28 cellular contexts compared by ENCODE assay signal in the genomic region with DNA sequence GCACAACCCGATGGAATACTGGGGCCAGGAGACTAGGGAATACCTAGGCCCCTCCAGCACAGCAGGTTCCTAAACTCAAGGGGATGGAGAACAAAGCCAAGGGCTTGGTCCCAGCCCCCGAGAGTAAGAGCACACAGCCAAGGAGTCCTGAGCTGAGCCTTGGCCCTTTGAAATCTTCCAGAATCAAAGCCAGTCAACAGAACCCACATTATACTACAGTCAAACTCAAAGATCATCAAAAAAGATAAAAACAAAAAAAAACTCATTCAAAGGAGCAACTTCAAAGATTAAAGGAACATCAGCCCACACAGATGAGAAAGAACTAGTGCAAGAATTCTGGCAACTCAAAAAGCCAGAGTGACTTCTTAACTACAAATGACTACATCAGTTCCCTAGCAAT.
"Had no signal": no experiment of that assay in that cellular context is flagged by ENCODE, and none has a peak within 500 bp of the region (broad histone marks: within the 10 kb centered on the region; RNA-seq: fewer than 3 reads in every experiment).

No MANE protein-coding gene starts in this region.

- ATAC-seq: activated CD8-positive, alpha-beta T cell treated with anti-CD3 and anti-CD28 coated beads for 36 hours; PC-3 had no signal

- H3K4me1 ChIP-seq: adrenal gland, Peyer's patch, SJSA1 had no signal

- H3K36me3 ChIP-seq: adrenal gland, MG63, SJSA1 had no signal

- H3K4me3 Mint-ChIP-seq: activated CD4-positive, alpha-beta T cell treated with anti-CD3 and anti-CD28 coated beads, Interleukin-2, amount 10 ng/mL, durations not matched to agents 24 days and 14 days; activated CD8-positive, alpha-beta T cell treated with anti-CD3 and anti-CD28 coated beads for 36 hours; brain; T-helper 1 cell treated with Interleukin-12 subunit alpha and Interleukin-12 subunit beta and Interleukin-4 antibody, amounts not matched to agents 30 μg/mL and 1 μg/mL, for 36 hours; T-helper 2 cell treated with Interferon-gamma antibody and Interleukin-4, amounts not matched to agents 5 μg/mL and 100 μg/mL, for 36 hours had no signal

- DNase-seq: activated CD4-positive, alpha-beta T cell treated with anti-CD3 and anti-CD28 coated beads, Interleukin-2, amount 10 ng/mL, durations not matched to agents 24 days and 14 days; activated CD4-positive, alpha-beta T cell treated with anti-CD3 and anti-CD28 coated beads, Interleukin-2, amount 50 U/mL, for 4 hours; activated CD8-positive, alpha-beta T cell treated with anti-CD3 and anti-CD28 coated beads for 36 hours; activated effector memory CD4-positive, alpha-beta T cell treated with anti-CD3 and anti-CD28 coated beads, Interleukin-2, amount 50 U/mL, for 16 hours; activated naive CD4-positive, alpha-beta T cell treated with Interleukin-2 at 50 U/mL for 16 hours; activated T-cell treated with anti-CD3 and anti-CD28 coated beads, Interleukin-2, amount 50 U/mL, for 1 hour; adrenal gland; anterior cingulate cortex; central memory CD4-positive, alpha-beta T cell; Kasumi-1; KG1; MG63; NCI-H1048; NCI-H1105 treated with DMSO at 0.1 percent for 48 hours; NCI-H1436 treated with DMSO at 0.1 percent for 48 hours; NCI-H1694 treated with DMSO at 0.1 percent for 48 hours; NCI-H2029; NCI-H345; NCI-H524 treated with DMSO at 0.1 percent for 48 hours; PC-3; Peyer's patch; RPMI8226; SHP77 treated with DMSO at 0.1 percent for 48 hours; SK-N-SH had no signal

- H3K27ac Mint-ChIP-seq: activated CD4-positive, alpha-beta T cell treated with anti-CD3 and anti-CD28 coated beads, Interleukin-2, amount 10 ng/mL, durations not matched to agents 24 days and 14 days; activated CD8-positive, alpha-beta T cell treated with anti-CD3 and anti-CD28 coated beads for 36 hours; brain; T-helper 1 cell treated with Interleukin-12 subunit alpha and Interleukin-12 subunit beta and Interleukin-4 antibody, amounts not matched to agents 30 μg/mL and 1 μg/mL, for 36 hours; T-helper 2 cell treated with Interferon-gamma antibody and Interleukin-4, amounts not matched to agents 5 μg/mL and 100 μg/mL, for 36 hours had no signal

- H3K27me3 ChIP-seq: adrenal gland, MG63, Peyer's patch, SJSA1 had no signal

- H3K9me3 ChIP-seq: adrenal gland, Peyer's patch, SJSA1, SK-N-SH had no signal

- H3K4me1 Mint-ChIP-seq: brain had no signal

- H3K4me3 ChIP-seq: adrenal gland, MG63, Peyer's patch, SJSA1 had no signal

- H3K27me3 Mint-ChIP-seq: activated CD4-positive, alpha-beta T cell treated with anti-CD3 and anti-CD28 coated beads, Interleukin-2, amount 10 ng/mL, durations not matched to agents 24 days and 14 days; activated CD8-positive, alpha-beta T cell treated with anti-CD3 and anti-CD28 coated beads for 36 hours; brain had no signal

- H3K27ac ChIP-seq: adrenal gland, Peyer's patch, SJSA1 had no signal
